39 cellular contexts compared by ENCODE assay signal in the genomic region with DNA sequence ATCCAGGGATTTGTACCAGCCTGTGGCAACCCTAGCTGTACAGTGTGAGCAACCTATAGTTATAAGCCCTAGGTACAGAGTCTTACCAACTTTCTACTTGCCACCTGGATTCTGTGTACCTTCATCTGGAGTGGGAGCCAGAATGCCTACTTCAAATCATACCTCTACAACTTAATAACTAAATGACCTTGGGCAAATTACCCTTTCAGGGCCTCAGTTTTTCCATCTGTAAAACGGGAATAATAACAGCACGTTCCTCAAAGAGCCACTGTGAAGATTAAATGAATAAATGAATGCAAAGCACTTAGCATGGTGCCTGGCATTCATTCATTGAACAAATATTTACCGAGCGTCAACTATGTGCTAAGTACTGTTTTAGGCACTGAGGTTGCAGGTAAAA. TPM values are rescaled to one million over a fixed set of nuclear protein-coding genes. Genes with fewer than 3 reads are reported as not detected.
"Had no signal": no experiment of that assay in that cellular context is flagged by ENCODE, and none has a peak within 500 bp of the region (broad histone marks: within the 10 kb centered on the region; RNA-seq: fewer than 3 reads in every experiment).

No MANE protein-coding gene starts in this region.

- DNase-seq: Karpas-422, Kasumi-1, MG63, MM.1S, MV-4-11, NCI-H1048, NCI-H1092, NCI-H1092 treated with DMSO at 0.1 percent for 48 hours, NCI-H1105, NCI-H1105 treated with DMSO at 0.1 percent for 48 hours, NCI-H1417, NCI-H1417 treated with DMSO at 0.1 percent for 48 hours, NCI-H1436, NCI-H1436 treated with DMSO at 0.1 percent for 48 hours, NCI-H146, NCI-H1694, NCI-H1694 treated with DMSO at 0.1 percent for 48 hours, NCI-H187, NCI-H187 treated with DMSO at 0.1 percent for 48 hours, NCI-H1930, NCI-H2029, NCI-H2029 treated with DMSO at 0.1 percent for 48 hours, NCI-H2081, NCI-H2081 treated with DMSO at 0.1 percent for 48 hours, NCI-H2107, NCI-H2171, NCI-H2171 treated with DMSO at 0.1 percent for 48 hours, NCI-H2227 treated with DMSO at 0.1 percent for 48 hours, NCI-H226, NCI-H345, NCI-H446, NCI-H446 treated with DMSO at 0.1 percent for 48 hours, NCI-H510A, NCI-H510A treated with DMSO at 0.1 percent for 48 hours, NCI-H524 had no signal

- H3K27me3 ChIP-seq: MG63 had no signal

- H3K4me3 ChIP-seq: MG63 had no signal

- H3K36me3 ChIP-seq: MG63 had no signal

- H3K9me3 ChIP-seq: MG63 had no signal

RNA-seq across cellular contexts. Expression of a gene that starts 59.5 kb away (rescaled TPM):
- total RNA-seq: LHCN-M2, M059J, MCF 10A, NCI-H460 had no signal
